ENCODE assay signal across 25 cellular contexts in genomic region chr4:3667258-3667657, GRCh38.
"Had no signal": no experiment of that assay in that cellular context is flagged by ENCODE, and none has a peak within 500 bp of the region (broad histone marks: within the 10 kb centered on the region; RNA-seq: fewer than 3 reads in every experiment).

No MANE protein-coding gene starts in this region.

- H3K4me1 Mint-ChIP-seq: natural killer cell; stimulated activated effector memory CD8-positive, alpha-beta T cell treated with anti-CD3 and anti-CD28 coated beads, Interleukin-12 subunit alpha, Interleukin-12 subunit beta, amount 100 ng/mL, for 72 hours; stimulated activated naive CD8-positive, alpha-beta T cell treated with anti-CD3 and anti-CD28 coated beads, Interleukin-15, amount 100 ng/mL, for 72 hours had no signal

- H3K36me3 ChIP-seq: heart left ventricle, left ventricle myocardium inferior, ovary, right atrium auricular region, spleen, thoracic aorta, tibial artery, uterus had no signal

- H3K4me3 Mint-ChIP-seq: mesothelial cell of epicardium; naive B cell; natural killer cell; nephron progenitor cell; stimulated activated effector memory CD8-positive, alpha-beta T cell treated with anti-CD3 and anti-CD28 coated beads, Interleukin-12 subunit alpha, Interleukin-12 subunit beta, amount 100 ng/mL, for 72 hours; stimulated activated naive CD8-positive, alpha-beta T cell treated with anti-CD3 and anti-CD28 coated beads, Interleukin-15, amount 100 ng/mL, for 72 hours had no signal

- H3K9me3 Mint-ChIP-seq: natural killer cell had no signal

- H3K4me2 ChIP-seq: hepatocyte had no signal

- H2AFZ ChIP-seq: hepatocyte had no signal

- DNase-seq: heart left ventricle; islet precursor cell; left ventricle myocardium inferior; mesendoderm; naive B cell; natural killer cell; nephron progenitor cell; ovary; spleen; stimulated activated CD4-positive, alpha-beta T cell treated with anti-CD3 and anti-CD28 coated beads, Interleukin-4, amount 100 ng/mL, for 24 hours; stimulated activated naive CD4-positive, alpha-beta T cell treated with Interleukin-2 at 50 U/mL for 16 hours; stimulated activated naive CD8-positive, alpha-beta T cell treated with anti-CD3 and anti-CD28 coated beads, Interleukin-15, amount 100 ng/mL, for 72 hours; substantia nigra; tibial artery; trophoblast cell; uterus had no signal

- H3K27ac ChIP-seq: heart left ventricle, hepatocyte, left ventricle myocardium inferior, ovary, right atrium auricular region, skin epidermis, spleen, thoracic aorta, tibial artery, uterus had no signal

- H3K27ac Mint-ChIP-seq: mesothelial cell of epicardium; naive B cell; natural killer cell; nephron progenitor cell; progenitor cell of endocrine pancreas; stimulated activated effector memory CD8-positive, alpha-beta T cell treated with anti-CD3 and anti-CD28 coated beads, Interleukin-12 subunit alpha, Interleukin-12 subunit beta, amount 100 ng/mL, for 72 hours; stimulated activated naive CD8-positive, alpha-beta T cell treated with anti-CD3 and anti-CD28 coated beads, Interleukin-15, amount 100 ng/mL, for 72 hours had no signal

- H3K4me1 ChIP-seq: heart left ventricle, left ventricle myocardium inferior, right atrium auricular region, spleen, tibial artery, uterus had no signal

- H3K36me3 Mint-ChIP-seq: mesothelial cell of epicardium; natural killer cell; stimulated activated effector memory CD8-positive, alpha-beta T cell treated with anti-CD3 and anti-CD28 coated beads, Interleukin-12 subunit alpha, Interleukin-12 subunit beta, amount 100 ng/mL, for 72 hours had no signal

- H3K27me3 ChIP-seq: hepatocyte, ovary, right atrium auricular region, tibial artery, uterus had no signal

- H3K4me3 ChIP-seq: heart left ventricle, hepatocyte, left ventricle myocardium inferior, lung, ovary, right atrium auricular region, skin epidermis, spleen, thoracic aorta, tibial artery, uterus had no signal

- H3K79me2 ChIP-seq: hepatocyte had no signal

- H3K27me3 Mint-ChIP-seq: stimulated activated naive CD8-positive, alpha-beta T cell treated with anti-CD3 and anti-CD28 coated beads, Interleukin-15, amount 100 ng/mL, for 72 hours had no signal

- ATAC-seq: heart left ventricle; natural killer cell; sciatic nerve; stimulated activated effector memory CD8-positive, alpha-beta T cell treated with anti-CD3 and anti-CD28 coated beads, Interleukin-12 subunit alpha, Interleukin-12 subunit beta, amount 100 ng/mL, for 72 hours; stimulated activated naive CD8-positive, alpha-beta T cell treated with anti-CD3 and anti-CD28 coated beads, Interleukin-15, amount 100 ng/mL, for 72 hours had no signal

- H3K9me3 ChIP-seq: thoracic aorta, uterus had no signal
